16 cellular contexts compared by ENCODE assay signal in genomic region chr9:135592625-135593024, GRCh38. TPM values are rescaled to one million over a fixed set of nuclear protein-coding genes. Genes with fewer than 3 reads are reported as not detected.
A peak's percentile ranks its signal among the peaks of the same experiment; 100 is the strongest.
DNase-seq lines count a peak whose midpoint lies in the region; ATAC-seq and TF ChIP-seq lines count a peak whose summit lies in the region.
"Had no signal": no experiment of that assay in that cellular context is flagged by ENCODE, and none has a peak within 500 bp of the region (broad histone marks: within the 10 kb centered on the region; RNA-seq: fewer than 3 reads in every experiment).

No MANE protein-coding gene starts in this region.

- DNase-seq in activated T-cell treated with anti-CD3 and anti-CD28 coated beads, Interleukin-2, amount 50 U/mL, for 24 hours, result peak; percentile 5
- no peak for DNase-seq in activated T-cell treated with anti-CD3 and anti-CD28 coated beads, Interleukin-2, amount 50 U/mL, for 72 hours
- DNase-seq in natural killer cell treated with Interleukin-12 subunit alpha and Interleukin-12 subunit beta and Interleukin-15 and Interleukin-18, amount 100 ng/mL, for 72 hours (ENCODE audit: low spot score), result peak; percentile 18
- DNase-seq in natural killer cell (no peak), amniotic stem cell (lab: John Stamatoyannopoulos, UW) (no peak)
- DNase-seq in stimulated activated CD8-positive, alpha-beta memory T cell treated with anti-CD3 and anti-CD28 coated beads, Interleukin-4, amount 100 ng/mL, for 48 hours, result peak; percentile 2
- DNase-seq: 8988T; AML-193; CD4-positive, CD25-positive, alpha-beta regulatory T cell; DMS53 had no signal

- ATAC-seq in activated T-cell treated with anti-CD3 and anti-CD28 coated beads, Interleukin-2, amount 50 U/mL, for 72 hours (replicated peaks in 1 of 2), result no peak
- no peak for ATAC-seq in natural killer cell treated with Interleukin-12 subunit alpha and Interleukin-12 subunit beta and Interleukin-15 and Interleukin-18, amount 100 ng/mL, for 72 hours
- ATAC-seq in natural killer cell (no peak), HG03342 (IDR thresholded peaks at IDR 0.05; ENCODE audit: unreplicated experiment) (no peak)
- ATAC-seq: GM12878, GM23338 had no signal

- H3K27ac Mint-ChIP-seq in activated T-cell treated with anti-CD3 and anti-CD28 coated beads, Interleukin-2, amount 50 U/mL, for 24 hours, result no peak overlapping the region
- H3K27ac Mint-ChIP-seq in activated T-cell treated with anti-CD3 and anti-CD28 coated beads, Interleukin-2, amount 50 U/mL, for 72 hours, result no peak overlapping the region
- H3K27ac Mint-ChIP-seq in natural killer cell treated with Interleukin-12 subunit alpha and Interleukin-12 subunit beta and Interleukin-15 and Interleukin-18, amount 100 ng/mL, for 72 hours, result no peak overlapping the region
- no peak overlapping the region for H3K27ac Mint-ChIP-seq in natural killer cell
- H3K27ac Mint-ChIP-seq: CD4-positive, CD25-positive, alpha-beta regulatory T cell; GM23338 had no signal

- H3K27me3 Mint-ChIP-seq in activated T-cell treated with anti-CD3 and anti-CD28 coated beads, Interleukin-2, amount 50 U/mL, for 24 hours, result peaks cover 24% of the 10 kb centered on the region
- peaks cover 7% of the 10 kb centered on the region for H3K27me3 Mint-ChIP-seq in activated T-cell treated with anti-CD3 and anti-CD28 coated beads, Interleukin-2, amount 50 U/mL, for 72 hours (ENCODE audit: low read depth)
- peaks cover 10 to 20% of the 10 kb centered on the region in 2 donors for H3K27me3 Mint-ChIP-seq in natural killer cell treated with Interleukin-12 subunit alpha and Interleukin-12 subunit beta and Interleukin-15 and Interleukin-18, amount 100 ng/mL, for 72 hours
- peaks cover 6 to 27% of the 10 kb centered on the region in 2 donors for H3K27me3 Mint-ChIP-seq in natural killer cell (ENCODE audit: low read depth in 2 of 2)
- H3K27me3 Mint-ChIP-seq: CD4-positive, CD25-positive, alpha-beta regulatory T cell had no signal

- H3K4me1 Mint-ChIP-seq in activated T-cell treated with anti-CD3 and anti-CD28 coated beads, Interleukin-2, amount 50 U/mL, for 24 hours (ENCODE audit: low read depth), result no peaks in the 10 kb centered on the region
- no peaks in the 10 kb centered on the region for H3K4me1 Mint-ChIP-seq in activated T-cell treated with anti-CD3 and anti-CD28 coated beads, Interleukin-2, amount 50 U/mL, for 72 hours (ENCODE audit: low read depth)
- H3K4me1 Mint-ChIP-seq in natural killer cell treated with Interleukin-12 subunit alpha and Interleukin-12 subunit beta and Interleukin-15 and Interleukin-18, amount 100 ng/mL, for 72 hours (ENCODE audit: low read depth in 2 of 2), result no peaks in the 10 kb centered on the region
- no peaks in the 10 kb centered on the region for H3K4me1 Mint-ChIP-seq in natural killer cell
- H3K4me1 Mint-ChIP-seq: GM23338 had no signal

- intact Hi-C loops in natural killer cell (cut with micrococcal nuclease), result no loop called here

- no peak overlapping the region for H3K4me3 Mint-ChIP-seq in activated T-cell treated with anti-CD3 and anti-CD28 coated beads, Interleukin-2, amount 50 U/mL, for 24 hours
- no peak overlapping the region for H3K4me3 Mint-ChIP-seq in activated T-cell treated with anti-CD3 and anti-CD28 coated beads, Interleukin-2, amount 50 U/mL, for 72 hours
- H3K4me3 Mint-ChIP-seq in natural killer cell treated with Interleukin-12 subunit alpha and Interleukin-12 subunit beta and Interleukin-15 and Interleukin-18, amount 100 ng/mL, for 72 hours, result no peak overlapping the region
- H3K4me3 Mint-ChIP-seq in natural killer cell, result no peak overlapping the region
- H3K4me3 Mint-ChIP-seq: CD4-positive, CD25-positive, alpha-beta regulatory T cell; GM23338 had no signal

- TF ChIP-seq CTCF in natural killer cell (IDR thresholded peaks at IDR 0.05), result no peak

- no peaks in the 10 kb centered on the region for H3K9me3 Mint-ChIP-seq in activated T-cell treated with anti-CD3 and anti-CD28 coated beads, Interleukin-2, amount 50 U/mL, for 24 hours
- no peaks in the 10 kb centered on the region for H3K9me3 Mint-ChIP-seq in activated T-cell treated with anti-CD3 and anti-CD28 coated beads, Interleukin-2, amount 50 U/mL, for 72 hours
- no peaks in the 10 kb centered on the region for H3K9me3 Mint-ChIP-seq in natural killer cell treated with Interleukin-12 subunit alpha and Interleukin-12 subunit beta and Interleukin-15 and Interleukin-18, amount 100 ng/mL, for 72 hours
- H3K9me3 Mint-ChIP-seq in natural killer cell, result no peaks in the 10 kb centered on the region

- H3K36me3 Mint-ChIP-seq in activated T-cell treated with anti-CD3 and anti-CD28 coated beads, Interleukin-2, amount 50 U/mL, for 24 hours (ENCODE audit: low read depth), result no peaks in the 10 kb centered on the region
- no peaks in the 10 kb centered on the region for H3K36me3 Mint-ChIP-seq in activated T-cell treated with anti-CD3 and anti-CD28 coated beads, Interleukin-2, amount 50 U/mL, for 72 hours (ENCODE audit: insufficient read depth in 2 of 2)
- H3K36me3 Mint-ChIP-seq in natural killer cell treated with Interleukin-12 subunit alpha and Interleukin-12 subunit beta and Interleukin-15 and Interleukin-18, amount 100 ng/mL, for 72 hours, result no peaks in the 10 kb centered on the region
- no peaks in the 10 kb centered on the region for H3K36me3 Mint-ChIP-seq in natural killer cell
- H3K36me3 Mint-ChIP-seq: CD4-positive, CD25-positive, alpha-beta regulatory T cell had no signal

RNA-seq across cellular contexts. Expression of gene PAEP, which starts 31.1 kb away (rescaled TPM):
- not detected for total RNA-seq in activated T-cell treated with anti-CD3 and anti-CD28 coated beads, Interleukin-2, amount 50 U/mL, for 72 hours
- not detected for total RNA-seq in natural killer cell treated with Interleukin-12 subunit alpha and Interleukin-12 subunit beta and Interleukin-15 and Interleukin-18, amount 100 ng/mL, for 72 hours
- not detected for total RNA-seq in natural killer cell
- total RNA-seq: CD4-positive, CD25-positive, alpha-beta regulatory T cell; Daoy; GM12878; GM23338; H7 had no signal

RNA-seq across cellular contexts. Expression of gene OBP2A, which starts 46.7 kb away (rescaled TPM):
- total RNA-seq in activated T-cell treated with anti-CD3 and anti-CD28 coated beads, Interleukin-2, amount 50 U/mL, for 72 hours, result not detected
- total RNA-seq in natural killer cell treated with Interleukin-12 subunit alpha and Interleukin-12 subunit beta and Interleukin-15 and Interleukin-18, amount 100 ng/mL, for 72 hours, result not detected
- total RNA-seq in natural killer cell, result not detected
- total RNA-seq: CD4-positive, CD25-positive, alpha-beta regulatory T cell; Daoy; GM12878; GM23338; H7 had no signal

RNA-seq across cellular contexts. Expression of gene GLT6D1, which starts 46.7 kb away (rescaled TPM):
- not detected for total RNA-seq in activated T-cell treated with anti-CD3 and anti-CD28 coated beads, Interleukin-2, amount 50 U/mL, for 72 hours
- not detected for total RNA-seq in natural killer cell treated with Interleukin-12 subunit alpha and Interleukin-12 subunit beta and Interleukin-15 and Interleukin-18, amount 100 ng/mL, for 72 hours
- not detected for total RNA-seq in natural killer cell
- total RNA-seq: CD4-positive, CD25-positive, alpha-beta regulatory T cell; Daoy; GM12878; GM23338; H7; HT1080 had no signal

Comparison
In these comparisons a context has a peak if more than half of its experiments do, and no peak if none do; other contexts are left out.
1. DNase-seq: peak in activated T-cell treated with anti-CD3 and anti-CD28 coated beads, Interleukin-2, amount 50 U/mL, for 24 hours (single experiment), natural killer cell treated with Interleukin-12 subunit alpha and Interleukin-12 subunit beta and Interleukin-15 and Interleukin-18, amount 100 ng/mL, for 72 hours (single experiment) and stimulated activated CD8-positive, alpha-beta memory T cell treated with anti-CD3 and anti-CD28 coated beads, Interleukin-4, amount 100 ng/mL, for 48 hours (single experiment); none in activated T-cell treated with anti-CD3 and anti-CD28 coated beads, Interleukin-2, amount 50 U/mL, for 72 hours (0 of 2), natural killer cell (single experiment) and amniotic stem cell (single experiment).